Comparison of ENCODE assay signal across 11 cellular contexts in genomic region chr6:147974376-147974775, GRCh38.
A peak's percentile ranks its signal among the peaks of the same experiment; 100 is the strongest.
DNase-seq lines count a peak whose midpoint lies in the region; FAIRE-seq and TF ChIP-seq lines count a peak whose summit lies in the region.
"Had no signal": no experiment of that assay in that cellular context is flagged by ENCODE, and none has a peak within 500 bp of the region (broad histone marks: within the 10 kb centered on the region; RNA-seq: fewer than 3 reads in every experiment).

No MANE protein-coding gene starts in this region.

- TF ChIP-seq CTCF in BJ (IDR thresholded peaks at IDR 0.05; ENCODE audit: insufficient read depth, low read depth, low read length) (no peak), bronchial epithelial cell (IDR thresholded peaks at IDR 0.05; ENCODE audit: insufficient read depth, low read length, severe bottlenecking) (no peak)

- H3K27me3 ChIP-seq in BJ (ENCODE audit: control insufficient read depth, insufficient read depth, low read length) = no peaks in the 10 kb centered on the region
- H3K27me3 ChIP-seq in MG63 = no peaks in the 10 kb centered on the region
- no peaks in the 10 kb centered on the region for H3K27me3 ChIP-seq in bronchial epithelial cell (ENCODE audit: control insufficient read depth, insufficient read depth, low read length)
- H3K27me3 ChIP-seq: BLaER1 treated with 17β-estradiol and CSF1 and Interleukin-3, amounts not matched to agents 10 nM and 100 nM; heart right ventricle; vagina had no signal

- FAIRE-seq in bronchial epithelial cell (lab: Jason Lieb, UNC) = no peak
- no peak for FAIRE-seq in frontal cortex (lab: Jason Lieb, UNC)

- peak overlapping the region; percentile 74 for H3K27ac ChIP-seq in mesodermal cell (ENCODE audit: low read depth, low read length, severe bottlenecking)
- H3K27ac ChIP-seq: BLaER1 treated with 17β-estradiol and CSF1 and Interleukin-3, amounts not matched to agents 10 nM and 100 nM; heart right ventricle; vagina had no signal

- DNase-seq in BJ (ENCODE audit: low read depth) = peak; percentile 19
- peak; percentile 26 for DNase-seq in MG63
- DNase-seq in bronchial epithelial cell (ENCODE audit: low read depth) = peak; percentile 90
- DNase-seq in RPMI8226 = no peak
- no peak for DNase-seq in frontal cortex (ENCODE audit: low spot score in 2 of 2)
- DNase-seq in mesenteric fat pad (ENCODE audit: low spot score) = no peak
- DNase-seq in NCI-H187 (lab: John Stamatoyannopoulos, UW) = no peak
- DNase-seq: heart right ventricle had no signal

- POLR2A ChIA-PET in BJ (lab: Charles Lee) = no interaction called here

- H3K9me3 ChIP-seq in MG63 (peaks cover 5% of the 10 kb centered on the region; the same call in 1 of the 2 replicates), mesodermal cell (ENCODE audit: control insufficient read depth, low read length) (peaks cover 6% of the 10 kb centered on the region)
- H3K9me3 ChIP-seq: BLaER1 treated with 17β-estradiol and CSF1 and Interleukin-3, amounts not matched to agents 10 nM and 100 nM; vagina had no signal

- peaks cover 18% of the 10 kb centered on the region for H3K4me1 ChIP-seq in mesodermal cell (ENCODE audit: control insufficient read depth, insufficient read depth, low read length, poor library complexity, severe bottlenecking)
- H3K4me1 ChIP-seq: heart right ventricle, vagina had no signal

- 100% methylated on average over 2 of the region's 4 CpGs for WGBS in mesodermal cell (ENCODE audit: insufficient coverage in 2 of 2), 2 experiments

- CTCF ChIA-PET in BJ (lab: Yijun Ruan, JAX) = interaction anchor here (0.6 to 1.1 kb wide), 2 partner anchors 49 to 277 kb away, joined by 3 read pairs; no protein-coding TSS in a partner anchor

- H3K36me3 ChIP-seq in BJ (ENCODE audit: control insufficient read depth, insufficient read depth, low read length) (no peaks in the 10 kb centered on the region), MG63 (no peaks in the 10 kb centered on the region), bronchial epithelial cell (ENCODE audit: control insufficient read depth, insufficient read depth, low read length) (no peaks in the 10 kb centered on the region), mesodermal cell (ENCODE audit: control insufficient read depth, insufficient read depth, low read length) (no peaks in the 10 kb centered on the region)
- H3K36me3 ChIP-seq: BLaER1 treated with 17β-estradiol and CSF1 and Interleukin-3, amounts not matched to agents 10 nM and 100 nM; heart right ventricle; vagina had no signal

- H3K4me3 ChIP-seq in BJ (ENCODE audit: low read depth, low read length) (no peak overlapping the region), MG63 (no peak overlapping the region), bronchial epithelial cell (ENCODE audit: low read depth, low read length) (no peak overlapping the region), mesodermal cell (ENCODE audit: extremely low read depth, insufficient read depth, low read length, poor library complexity, severe bottlenecking) (no peak overlapping the region)
- H3K4me3 ChIP-seq: BLaER1 treated with 17β-estradiol and CSF1 and Interleukin-3, amounts not matched to agents 10 nM and 100 nM; heart right ventricle; vagina had no signal

Comparison
In these comparisons a context has a peak if more than half of its experiments do, and no peak if none do; other contexts are left out.
1. DNase-seq: peak in BJ (single experiment), MG63 (single experiment) and bronchial epithelial cell (single experiment); none in RPMI8226 (single experiment), frontal cortex (0 of 2), mesenteric fat pad (single experiment) and NCI-H187 (0 of 2).